ENCODE assay signal across 25 cellular contexts in genomic region chr1:218646288-218646687, GRCh38.
"Had no signal": no experiment of that assay in that cellular context is flagged by ENCODE, and none has a peak within 500 bp of the region (broad histone marks: within the 10 kb centered on the region; RNA-seq: fewer than 3 reads in every experiment).

No MANE protein-coding gene starts in this region.

- H3K27me3 Mint-ChIP-seq: activated B cell treated with CpG ODN at 0.5 μM for 24 hours; activated CD4-positive, alpha-beta T cell treated with anti-CD3 and anti-CD28 coated beads for 36 hours; activated naive CD8-positive, alpha-beta T cell treated with anti-CD3 and anti-CD28 coated beads for 36 hours; central memory CD8-positive, alpha-beta T cell; natural killer cell treated with Interleukin-12 subunit alpha and Interleukin-12 subunit beta and Interleukin-15 and Interleukin-18, amount 100 ng/mL, for 72 hours had no signal

- H3K27me3 ChIP-seq: breast epithelium, colonic mucosa, dorsolateral prefrontal cortex, esophagus muscularis mucosa, sigmoid colon, thyroid gland had no signal

- H3K4me3 ChIP-seq: breast epithelium, colonic mucosa, dorsolateral prefrontal cortex, esophagus muscularis mucosa, sigmoid colon, thyroid gland had no signal

- H3K27ac ChIP-seq: colonic mucosa, dorsolateral prefrontal cortex, esophagus muscularis mucosa, sigmoid colon, thyroid gland had no signal

- DNase-seq: activated B cell treated with CpG ODN at 0.5 μM for 24 hours; activated CD4-positive, alpha-beta T cell treated with anti-CD3 and anti-CD28 coated beads for 36 hours; activated CD4-positive, alpha-beta T cell treated with anti-CD3 and anti-CD28 coated beads, Interleukin-2, amount 50 U/mL, for 4 hours; activated CD8-positive, alpha-beta memory T cell treated with anti-CD3 and anti-CD28 coated beads for 24 hours; activated CD8-positive, alpha-beta memory T cell treated with anti-CD3 and anti-CD28 coated beads, Interleukin-2, amount 50 U/mL, for 48 hours; activated naive CD4-positive, alpha-beta T cell treated with Interleukin-2 at 50 U/mL for 16 hours; activated naive CD8-positive, alpha-beta T cell treated with anti-CD3 and anti-CD28 coated beads for 36 hours; activated T-cell treated with anti-CD3 and anti-CD28 coated beads, Interleukin-2, amount 50 U/mL, for 4 hours; colonic mucosa; dorsolateral prefrontal cortex; glutamatergic neuron; hippocampal formation; left ventricle myocardium superior; midbrain; sigmoid colon; stimulated activated CD4-positive, alpha-beta T cell treated with anti-CD3 and anti-CD28 coated beads, Interleukin-2, amount 100 ng/mL, for 48 hours; stimulated activated naive CD4-positive, alpha-beta T cell; T1000; thyroid gland had no signal

- H3K9me3 ChIP-seq: colonic mucosa, esophagus muscularis mucosa, sigmoid colon, thyroid gland had no signal

- FAIRE-seq: frontal cortex, urothelium cell line had no signal

- H3K4me3 Mint-ChIP-seq: activated B cell treated with CpG ODN at 0.5 μM for 24 hours; activated CD4-positive, alpha-beta T cell treated with anti-CD3 and anti-CD28 coated beads for 36 hours; activated naive CD8-positive, alpha-beta T cell treated with anti-CD3 and anti-CD28 coated beads for 36 hours; activated T-cell treated with anti-CD3 and anti-CD28 coated beads, Interleukin-2, amount 50 U/mL, for 4 hours; central memory CD8-positive, alpha-beta T cell; natural killer cell treated with Interleukin-12 subunit alpha and Interleukin-12 subunit beta and Interleukin-15 and Interleukin-18, amount 100 ng/mL, for 72 hours had no signal

- H3K27ac Mint-ChIP-seq: activated B cell treated with CpG ODN at 0.5 μM for 24 hours; activated CD4-positive, alpha-beta T cell treated with anti-CD3 and anti-CD28 coated beads for 36 hours; activated naive CD8-positive, alpha-beta T cell treated with anti-CD3 and anti-CD28 coated beads for 36 hours; natural killer cell treated with Interleukin-12 subunit alpha and Interleukin-12 subunit beta and Interleukin-15 and Interleukin-18, amount 100 ng/mL, for 72 hours had no signal

- H3K36me3 ChIP-seq: breast epithelium, colonic mucosa, esophagus muscularis mucosa, sigmoid colon, thyroid gland had no signal

- H3K36me3 Mint-ChIP-seq: activated naive CD8-positive, alpha-beta T cell treated with anti-CD3 and anti-CD28 coated beads for 36 hours; natural killer cell treated with Interleukin-12 subunit alpha and Interleukin-12 subunit beta and Interleukin-15 and Interleukin-18, amount 100 ng/mL, for 72 hours had no signal

- ATAC-seq: activated CD4-positive, alpha-beta T cell treated with anti-CD3 and anti-CD28 coated beads for 36 hours; activated T-cell treated with anti-CD3 and anti-CD28 coated beads, Interleukin-2, amount 50 U/mL, for 4 hours; left ventricle myocardium superior; natural killer cell treated with Interleukin-12 subunit alpha and Interleukin-12 subunit beta and Interleukin-15 and Interleukin-18, amount 100 ng/mL, for 72 hours had no signal

- H3K9me3 Mint-ChIP-seq: activated B cell treated with CpG ODN at 0.5 μM for 24 hours; activated T-cell treated with anti-CD3 and anti-CD28 coated beads, Interleukin-2, amount 50 U/mL, for 4 hours had no signal

- H3K4me1 ChIP-seq: breast epithelium, colonic mucosa, esophagus muscularis mucosa, sigmoid colon, thyroid gland had no signal

- H3K4me1 Mint-ChIP-seq: activated B cell treated with CpG ODN at 0.5 μM for 24 hours; activated CD4-positive, alpha-beta T cell treated with anti-CD3 and anti-CD28 coated beads for 36 hours; activated naive CD8-positive, alpha-beta T cell treated with anti-CD3 and anti-CD28 coated beads for 36 hours; central memory CD8-positive, alpha-beta T cell had no signal
